24 cellular contexts compared by ENCODE assay signal in genomic region chr1:100869996-100870395, GRCh38. TPM values are rescaled to one million over a fixed set of nuclear protein-coding genes. Genes with fewer than 3 reads are reported as not detected.
DNase-seq lines count a peak whose midpoint lies in the region; ATAC-seq and TF ChIP-seq lines count a peak whose summit lies in the region.
"Had no signal": no experiment of that assay in that cellular context is flagged by ENCODE, and none has a peak within 500 bp of the region (broad histone marks: within the 10 kb centered on the region; RNA-seq: fewer than 3 reads in every experiment).

No MANE protein-coding gene starts in this region.

- H3K4me3 ChIP-seq in SK-N-MC (no peak overlapping the region), coronary artery (no peak overlapping the region), heart right ventricle (no peak overlapping the region)
- H3K4me3 ChIP-seq: BLaER1 had no signal

- no peak for DNase-seq in SK-N-MC (ENCODE audit: low read depth, low spot score)
- no peak for DNase-seq in coronary artery (ENCODE audit: low spot score)
- no peak for DNase-seq in NCI-H2029 (lab: John Stamatoyannopoulos, UW)
- DNase-seq in heart right ventricle = no peak
- DNase-seq: CD4-positive, CD25-positive, alpha-beta regulatory T cell; DMS153; DND-41; NCI-H1048; NCI-H1417; NCI-H1694; NCI-H2081; NCI-H226; NCI-H510A; NCI-H69; SHP77 treated with DMSO at 0.1 percent for 48 hours; SW 1271; T-helper 9 cell had no signal

- WGBS in heart right ventricle, 2 donors = 87 to 90% methylated on average over 2 of the region's 2 CpGs

- peak overlapping the region; percentile 16 for H3K9ac ChIP-seq in SK-N-MC (ENCODE audit: insufficient read length)
- H3K9ac ChIP-seq: BLaER1, KMS-11 had no signal

- ATAC-seq in GM18517 (IDR thresholded peaks at IDR 0.05; ENCODE audit: unreplicated experiment) = peak; percentile 40
- ATAC-seq in GM21717 (IDR thresholded peaks at IDR 0.05; ENCODE audit: unreplicated experiment) = peak; percentile 53
- ATAC-seq in HG02884 (IDR thresholded peaks at IDR 0.05; ENCODE audit: unreplicated experiment) = peak; percentile 41
- ATAC-seq in heart right ventricle = no peak
- ATAC-seq: HCT116, Panc1 had no signal

- intact Hi-C loops in heart right ventricle (cut with DNase I) = loop anchor here in 9 of 10 donors (2.0 to 10.0 kb wide), 11 partner anchors 145 to 1695 kb away; no protein-coding TSS in a partner anchor

- H3K27me3 ChIP-seq in heart right ventricle = no peaks in the 10 kb centered on the region
- H3K27me3 ChIP-seq: BLaER1 had no signal

- no peaks in the 10 kb centered on the region for H3K36me3 ChIP-seq in SK-N-MC (ENCODE audit: insufficient read depth, low read length)
- H3K36me3 ChIP-seq in heart right ventricle = peaks cover 0 to 9% (median 0%) of the 10 kb centered on the region in 9 donors

- TF ChIP-seq CTCF in coronary artery (IDR thresholded peaks at IDR 0.05) = no peak
- TF ChIP-seq CTCF in heart right ventricle (IDR thresholded peaks at IDR 0.05) = no peak

- H3K9me3 ChIP-seq in SK-N-MC (ENCODE audit: low read depth, low read length) (no peaks in the 10 kb centered on the region), heart right ventricle (no peaks in the 10 kb centered on the region)
- H3K9me3 ChIP-seq: BLaER1 had no signal

- H3K27ac ChIP-seq in SK-N-MC (no peak overlapping the region), coronary artery (no peak overlapping the region), heart right ventricle (no peak overlapping the region)
- H3K27ac ChIP-seq: BLaER1, KMS-11 had no signal

- H3K4me1 ChIP-seq in heart right ventricle = peaks cover 0 to 11% (median 0%) of the 10 kb centered on the region in 9 donors
- H3K4me1 ChIP-seq: BLaER1 had no signal

RNA-seq across cellular contexts. Expression of gene EXTL2, which starts 24.6 kb away (rescaled TPM):
- total RNA-seq in heart right ventricle = 10 to 100 TPM in 1 of 10 donors, 1 to 10 TPM in 9; 6.0 to 10.3 (median 8.2) TPM
- polyA plus RNA-seq in heart right ventricle = 10 to 100 TPM in 1 of 2 donors, 1 to 10 TPM in 1; 5.0 to 12.0 TPM

RNA-seq across cellular contexts. Expression of gene SLC30A7, which starts 25.9 kb away (rescaled TPM):
- 10 to 100 TPM in 1 of 10 donors, 1 to 10 TPM in 9; 4.0 to 16.2 (median 5.8) TPM for total RNA-seq in heart right ventricle
- 1 to 10 TPM; 1.7 to 2.6 TPM for polyA plus RNA-seq in heart right ventricle

Comparison
In these comparisons a context has a peak if more than half of its experiments do, and no peak if none do; other contexts are left out.
1. ATAC-seq: peak in GM18517 (single experiment), GM21717 (single experiment) and HG02884 (single experiment); none in heart right ventricle (0 of 8).